ENCODE assay signal across 1 cellular context in the genomic region with DNA sequence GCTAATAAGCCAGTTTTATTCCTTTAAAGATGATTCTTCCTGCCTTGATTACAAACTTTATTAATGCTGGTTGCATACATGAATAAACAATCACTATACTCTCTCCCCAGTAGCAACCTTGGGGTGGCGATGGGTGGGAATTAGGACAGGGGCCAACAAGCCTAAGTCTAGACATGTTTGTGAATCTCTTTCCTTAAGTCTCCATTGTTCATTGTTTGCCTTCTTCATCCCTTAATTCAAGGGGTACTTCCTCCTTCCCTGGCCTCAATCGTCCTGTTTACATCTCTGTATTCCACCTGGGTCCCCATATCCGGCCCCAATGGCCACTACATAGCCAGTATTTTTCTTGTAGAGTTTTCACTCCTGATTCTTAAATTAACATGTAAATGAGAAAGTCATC.
TF ChIP-seq lines count a peak whose summit lies in the region.

No MANE protein-coding gene starts in this region.

TF ChIP-seq in HCT116, 20 proteins besides CTCF, POLR2A, EP300 and RAD21 (continued from another document):
- TF ChIP-seq TCF7L2 (IDR thresholded peaks at IDR 0.05; ENCODE audit: borderline replicate concordance, extremely low read depth, insufficient read depth, insufficient read length) (no peak), EGR1 (IDR thresholded peaks at IDR 0.05; ENCODE audit: low read depth) (no peak), MAX (IDR thresholded peaks at IDR 0.05) (no peak)
